ENCODE assay signal across 8 cellular contexts in genomic region chr7:24587853-24588252, GRCh38. TPM values are rescaled to one million over a fixed set of nuclear protein-coding genes. Genes with fewer than 3 reads are reported as not detected.
DNase-seq lines count a peak whose midpoint lies in the region; ATAC-seq and TF ChIP-seq lines count a peak whose summit lies in the region.

No MANE protein-coding gene starts in this region.

- no peak for DNase-seq in heart left ventricle
- DNase-seq in Right ventricle myocardium inferior (ENCODE audit: missing footprints) = no peak
- no peak for DNase-seq in SK-N-SH
- peak; percentile 32 to 51 for DNase-seq in central memory CD8-positive, alpha-beta T cell (ENCODE audit: low spot score in 2 of 2)
- peak in 1 of 2 donors; percentile 47 for DNase-seq in psoas muscle
- DNase-seq in SIG-M5 (lab: John Stamatoyannopoulos, UW) = no peak
- no peak for DNase-seq in midbrain (lab: John Stamatoyannopoulos, UW)

- H3K4me1 ChIP-seq in heart left ventricle (no peaks in the 10 kb centered on the region), SK-N-SH (ENCODE audit: control insufficient read depth in 1 of 2, insufficient read depth in 2 of 2, low read depth in 1 of 2, low read length in 1 of 2) (no peaks in the 10 kb centered on the region), psoas muscle (peaks cover 9% of the 10 kb centered on the region)

- H3K9me3 Mint-ChIP-seq in central memory CD8-positive, alpha-beta T cell = no peaks in the 10 kb centered on the region

- no peaks in the 10 kb centered on the region for H3K36me3 Mint-ChIP-seq in central memory CD8-positive, alpha-beta T cell (ENCODE audit: insufficient read depth)

- peak in 8 of 12 donors; percentile 7 to 38 (median 21) for TF ChIP-seq CTCF in heart left ventricle (IDR thresholded peaks at IDR 0.05)
- peak; percentile 55 for TF ChIP-seq CTCF in SK-N-SH (IDR thresholded peaks at IDR 0.05)
- peak; percentile 49 for TF ChIP-seq CTCF in psoas muscle (IDR thresholded peaks at IDR 0.05)

- H3K4me3 Mint-ChIP-seq in central memory CD8-positive, alpha-beta T cell = no peak overlapping the region

- H3K27me3 Mint-ChIP-seq in central memory CD8-positive, alpha-beta T cell = no peaks in the 10 kb centered on the region

- peaks cover 28% of the 10 kb centered on the region; the same call in 1 of the 2 replicates for H3K79me2 ChIP-seq in SK-N-SH (ENCODE audit: insufficient read depth)

- H3K4me3 ChIP-seq in heart left ventricle (no peak overlapping the region), SK-N-SH (ENCODE audit: low read depth in 2 of 2, low read length in 1 of 2) (no peak overlapping the region; a peak in 1 of 4 replicates), psoas muscle (no peak overlapping the region)

- no peaks in the 10 kb centered on the region for H3K27me3 ChIP-seq in heart left ventricle
- no peaks in the 10 kb centered on the region for H3K27me3 ChIP-seq in SK-N-SH (ENCODE audit: insufficient read depth)
- no peaks in the 10 kb centered on the region for H3K27me3 ChIP-seq in psoas muscle (ENCODE audit: insufficient read depth in 3 of 3, low read length in 2 of 3)

- H3K9me2 ChIP-seq in SK-N-SH = no peaks in the 10 kb centered on the region

- POLR2A ChIA-PET in SK-N-SH (lab: Yijun Ruan, JAX) = no interaction called here

- H4K20me1 ChIP-seq in SK-N-SH (ENCODE audit: insufficient read depth) = no peaks in the 10 kb centered on the region

- intact Hi-C loops in heart left ventricle (cut with DNase I) (no loop called here), Right ventricle myocardium inferior (cut with DNase I) (no loop called here), psoas muscle (cut with DNase I) (no loop called here)

- no peak overlapping the region for H3K4me2 ChIP-seq in SK-N-SH

- H3K9ac ChIP-seq in SK-N-SH = no peak overlapping the region

- H3K36me3 ChIP-seq in heart left ventricle = no peaks in the 10 kb centered on the region
- no peaks in the 10 kb centered on the region for H3K36me3 ChIP-seq in SK-N-SH (replicated peaks in 1 of 2; ENCODE audit: control insufficient read depth in 1 of 2, insufficient read depth in 2 of 2, low read length in 1 of 2)
- no peaks in the 10 kb centered on the region for H3K36me3 ChIP-seq in psoas muscle (ENCODE audit: insufficient read depth in 1 of 2, low read depth in 1 of 2)

- no peak overlapping the region for H2AFZ ChIP-seq in SK-N-SH (ENCODE audit: low read depth)

- no peak overlapping the region for H3K27ac ChIP-seq in heart left ventricle
- no peak overlapping the region for H3K27ac ChIP-seq in SK-N-SH (ENCODE audit: low read depth in 2 of 2, low read length in 1 of 2)
- no peak overlapping the region for H3K27ac ChIP-seq in psoas muscle

- TF ChIP-seq POLR2A in heart left ventricle (IDR thresholded peaks at IDR 0.05) = no peak

- no peak for TF ChIP-seq EP300 in SK-N-SH (IDR thresholded peaks at IDR 0.05; ENCODE audit: borderline replicate concordance in 1 of 2, low read depth in 1 of 2, low read length in 1 of 2)

- CTCF ChIA-PET in SK-N-SH (lab: Yijun Ruan, JAX) = interaction anchor here (1.1 to 6.9 kb wide), 4 partner anchors 13 to 694 kb away, joined by 3 to 54 read pairs (median 10); partner anchors contain the start of gene PALS2

- H3F3A ChIP-seq in SK-N-SH (replicated peaks; ENCODE audit: insufficient read depth) = no peaks in the 10 kb centered on the region

- H3K27ac Mint-ChIP-seq in central memory CD8-positive, alpha-beta T cell (ENCODE audit: low read depth) = no peak overlapping the region

- WGBS in heart left ventricle, 4 donors = 76 to 90% (median 81%) methylated on average over 3 of the region's 3 CpGs
- WGBS in SK-N-SH (ENCODE audit: low lambda C conversion rate) = 90% methylated on average over 3 of the region's 3 CpGs
- 77 to 86% (median 79%) methylated on average over 3 of the region's 3 CpGs for whole genome bisulfite sequencing in psoas muscle, 3 donors

- H3K4me1 Mint-ChIP-seq in central memory CD8-positive, alpha-beta T cell = peaks cover 6% of the 10 kb centered on the region

- ATAC-seq in heart left ventricle = no peak
- ATAC-seq in Right ventricle myocardium inferior = no peak
- ATAC-seq in HG03108 (IDR thresholded peaks at IDR 0.05; ENCODE audit: unreplicated experiment) = peak; percentile 59
- ATAC-seq in central memory CD8-positive, alpha-beta T cell (replicated peaks; ENCODE audit: extremely low read depth, poor library complexity, severe bottlenecking) = peak; percentile 83
- peak; percentile 57 to 79 (median 67) for ATAC-seq in psoas muscle

- peak; percentile 66 for TF ChIP-seq RAD21 in SK-N-SH (IDR thresholded peaks at IDR 0.05; ENCODE audit: low read length)

- no peaks in the 10 kb centered on the region for H3K9me3 ChIP-seq in heart left ventricle
- H3K9me3 ChIP-seq in SK-N-SH = no peaks in the 10 kb centered on the region
- no peaks in the 10 kb centered on the region for H3K9me3 ChIP-seq in psoas muscle

TF ChIP-seq in SK-N-SH, 30 proteins besides CTCF, POLR2A, EP300 and RAD21:
- TF ChIP-seq SMC3 (IDR thresholded peaks at IDR 0.05; ENCODE audit: low read depth, low read length) (peak; percentile 20; the same call in 1 of the 2 replicates), EZH2phosphoT487 (IDR thresholded peaks at IDR 0.05; ENCODE audit: borderline replicate concordance, low read depth) (no peak), RXRA (IDR thresholded peaks at IDR 0.05; ENCODE audit: borderline replicate concordance, low read depth) (no peak), RCOR1 (IDR thresholded peaks at IDR 0.05; ENCODE audit: low read length) (no peak)

RNA-seq across cellular contexts. Expression of gene PALS2, which starts 14.6 kb away (rescaled TPM):
- total RNA-seq in heart left ventricle (10 to 100 TPM in 1 of 9 donors, 1 to 10 TPM in 8; 1.7 to 12.8 (median 5.6) TPM), Right ventricle myocardium inferior (10.8 TPM), psoas muscle (10 to 100 TPM; 21.5 to 67.4 (median 33.9) TPM)
- polyA plus RNA-seq in heart left ventricle (1 to 10 TPM in 1 of 2 donors, under 1 TPM in 1; 0.46 to 3.0 TPM), SK-N-SH (2012; rRNA removed) (6.1 and 6.9 TPM in 2 replicates), psoas muscle (10 to 100 TPM in 1 of 3 donors, 1 to 10 TPM in 2; 6.4 to 10.9 (median 7.5) TPM)
- 10.0 and 14.8 TPM in 2 replicates for polyA plus RNA-seq in SK-N-SH (2012; cell fraction: cytosol; rRNA removed)
- 3.6 and 6.9 TPM in 2 replicates for polyA plus RNA-seq in SK-N-SH (2012; cell fraction: nucleus; rRNA removed)

Comparison
In these comparisons a context has a peak if more than half of its experiments do, and no peak if none do; other contexts are left out.
1. ATAC-seq: peak in HG03108 (single experiment), central memory CD8-positive, alpha-beta T cell (single experiment) and psoas muscle (4 of 4); none in heart left ventricle (0 of 4) and Right ventricle myocardium inferior (single experiment).
2. DNase-seq: peak in central memory CD8-positive, alpha-beta T cell (2 of 2); none in heart left ventricle (0 of 5), Right ventricle myocardium inferior (single experiment), SK-N-SH (single experiment), SIG-M5 (single experiment) and midbrain (single experiment).
3. Peak in every context shown above with its lines, with median percentiles within 50 percentile points of each other: CTCF ChIP-seq.